In the genomic region with DNA sequence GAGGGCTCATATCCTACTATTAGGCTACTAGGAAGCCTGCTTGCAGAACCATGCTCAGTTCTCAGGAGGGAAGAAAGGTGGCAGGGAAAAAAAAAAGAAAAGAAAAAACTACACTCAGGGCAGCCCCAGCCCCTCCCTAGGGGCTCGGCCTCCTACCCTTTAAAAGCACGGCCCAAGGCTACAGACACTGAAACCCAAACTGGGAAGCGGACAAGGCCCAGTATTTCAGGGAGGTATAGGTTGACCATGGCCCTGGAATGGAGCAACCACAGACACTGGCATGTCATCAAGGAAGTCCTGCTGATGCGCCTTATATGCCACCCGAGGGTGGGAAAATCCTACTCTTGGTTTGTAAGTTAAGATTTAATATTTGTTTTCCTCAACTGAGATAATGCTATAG, we compare ENCODE assay signal across 20 cellular contexts. TPM values are rescaled to one million over a fixed set of nuclear protein-coding genes. Genes with fewer than 3 reads are reported as not detected.
A peak's percentile ranks its signal among the peaks of the same experiment; 100 is the strongest.
DNase-seq lines count a peak whose midpoint lies in the region; ATAC-seq, FAIRE-seq and TF ChIP-seq lines count a peak whose summit lies in the region.
"Had no signal": no experiment of that assay in that cellular context is flagged by ENCODE, and none has a peak within 500 bp of the region (broad histone marks: within the 10 kb centered on the region; RNA-seq: fewer than 3 reads in every experiment).

No MANE protein-coding gene starts in this region.

- H3K4me1 Mint-ChIP-seq in T-helper 2 cell treated with Interferon-gamma antibody and Interleukin-4, amounts not matched to agents 5 μg/mL and 100 μg/mL, for 36 hours (ENCODE audit: low read depth) = peaks cover 25% of the 10 kb centered on the region

- H3K9ac ChIP-seq in H1 (replicated peaks in 1 of 4; ENCODE audit: extremely low read depth in 1 of 4, low read depth in 3 of 4, low read length in 3 of 4) (no peak overlapping the region), stomach smooth muscle (ENCODE audit: low read length in 2 of 2) (no peak overlapping the region)

- no peak overlapping the region for H4K5ac ChIP-seq in H1 (ENCODE audit: insufficient read length, low read depth, low read length)

- H3K36me3 ChIP-seq in H1 (ENCODE audit: control insufficient read depth in 2 of 4, insufficient read depth in 4 of 4, low read length in 3 of 4) = no peaks in the 10 kb centered on the region
- no peaks in the 10 kb centered on the region for H3K36me3 ChIP-seq in stomach smooth muscle (ENCODE audit: control insufficient read depth in 2 of 2, insufficient read depth in 2 of 2, low read length in 2 of 2)
- H3K36me3 ChIP-seq in A673 (ENCODE audit: insufficient read depth, low read length, poor library complexity, severe bottlenecking) = no peaks in the 10 kb centered on the region
- H3K36me3 ChIP-seq: SJCRH30 had no signal

- peak overlapping the region; percentile 6 for H3K4ac ChIP-seq in H1 (replicated peaks; ENCODE audit: insufficient read length, low read depth, low read length)

- H3K79me2 ChIP-seq in H1 (ENCODE audit: control insufficient read depth in 1 of 2, insufficient read depth in 2 of 2, low read length in 2 of 2) = peaks cover 0 to 56% of the 10 kb centered on the region in 2 experiments; a peak in 2 of 4 replicates

- no peak for TF ChIP-seq POLR2A in H1 (IDR thresholded peaks at IDR 0.05; ENCODE audit: control extremely low read depth in 1 of 2, low read depth in 2 of 2, low read length in 2 of 2)

- DNase-seq in RWPE1 (ENCODE audit: low spot score) (no peak), H1 (ENCODE audit: low read depth in 1 of 2, low spot score in 2 of 2) (no peak), islet precursor cell (peak; percentile 52), A673 (ENCODE audit: low spot score) (no peak), NCI-H82 treated with DMSO at 0.1 percent for 48 hours (lab: John Stamatoyannopoulos, UW; ENCODE audit: unreplicated experiment) (no peak)
- no peak for DNase-seq in T-helper 2 cell treated with Interferon-gamma antibody and Interleukin-4, amounts not matched to agents 5 μg/mL and 100 μg/mL, for 36 hours (ENCODE audit: low spot score)
- DNase-seq: ACHN, COR-L47, GF-D8, NCI-H187, NCI-H446, NCI-H69, OCI-M1, RPMI8226, SJCRH30 had no signal

- no peak overlapping the region for H3K4me3 ChIP-seq in H1 (ENCODE audit: extremely low read depth in 1 of 4, insufficient read depth in 2 of 4, low read depth in 3 of 4, low read length in 4 of 4)
- no peak overlapping the region for H3K4me3 ChIP-seq in stomach smooth muscle (ENCODE audit: low read length in 2 of 2)
- no peak overlapping the region for H3K4me3 ChIP-seq in A673 (ENCODE audit: low read depth, low read length, poor library complexity, severe bottlenecking)
- H3K4me3 ChIP-seq: SJCRH30 had no signal

- H4K20me1 ChIP-seq in H1 (replicated peaks in 1 of 2; ENCODE audit: control insufficient read depth in 1 of 2, insufficient read depth in 2 of 2, low read length in 2 of 2) = peaks cover 0 to 3% of the 10 kb centered on the region in 2 experiments

- H2BK20ac ChIP-seq in H1 (ENCODE audit: low read length) = no peak overlapping the region; the same call in 1 of the 2 replicates

- FAIRE-seq in H1 (lab: Jason Lieb, UNC) = no peak
- FAIRE-seq: GM12891, HTR-8/SVneo had no signal

- no peak overlapping the region for H3K4me3 Mint-ChIP-seq in T-helper 2 cell treated with Interferon-gamma antibody and Interleukin-4, amounts not matched to agents 5 μg/mL and 100 μg/mL, for 36 hours

- H2BK12ac ChIP-seq in H1 (ENCODE audit: low read depth, low read length) = no peak overlapping the region; the same call in 1 of the 2 replicates

- H3K79me1 ChIP-seq in H1 (ENCODE audit: low read depth, low read length) = peaks cover 9% of the 10 kb centered on the region; the same call in 1 of the 2 replicates

- H2BK15ac ChIP-seq in H1 (ENCODE audit: low read length) = 0 out of 2 replicates have a peak overlapping the region, but pooled peaks have one; percentile 21

- H4K91ac ChIP-seq in H1 (replicated peaks; ENCODE audit: insufficient read length, low read length) = peak overlapping the region; percentile 56

- H3K23ac ChIP-seq in H1 (ENCODE audit: insufficient read length) = no peak overlapping the region

- no peaks in the 10 kb centered on the region for H3K27me3 ChIP-seq in H1 (replicated peaks in 1 of 4; ENCODE audit: control insufficient read depth in 3 of 4, extremely low read depth in 1 of 4, insufficient read depth in 3 of 4, low read length in 3 of 4)
- H3K27me3 ChIP-seq in stomach smooth muscle (ENCODE audit: control insufficient read depth in 1 of 2, insufficient read depth in 2 of 2, low read length in 2 of 2) = no peaks in the 10 kb centered on the region
- no peaks in the 10 kb centered on the region for H3K27me3 ChIP-seq in A673 (replicated peaks; ENCODE audit: insufficient read depth, low read depth, low read length, poor library complexity)
- H3K27me3 ChIP-seq: SJCRH30 had no signal

- no TSS peak for BruUV-seq in A673 (replicated peaks; lab: Mats Ljungman, UMichigan)

- no peak overlapping the region; a peak in 1 of 4 replicates for H3K4me2 ChIP-seq in H1 (ENCODE audit: insufficient read depth in 1 of 2, low read depth in 2 of 2, low read length in 2 of 2)

- no peak for ATAC-seq in HG02571 (IDR thresholded peaks at IDR 0.05; ENCODE audit: unreplicated experiment)

- no peak for TF ChIP-seq EP300 in H1 (IDR thresholded peaks at IDR 0.05; ENCODE audit: borderline replicate concordance in 1 of 2, low read depth in 2 of 2, low read length in 2 of 2)

- TF ChIP-seq RAD21 in H1 (IDR thresholded peaks at IDR 0.05 in 1 of 2, conservative IDR thresholded peaks at IDR 0.05 in 1 of 2; ENCODE audit: low read depth in 2 of 2, low read length in 2 of 2) = no peak

- peaks cover 10 to 36% (median 20%) of the 10 kb centered on the region in 4 experiments for H3K4me1 ChIP-seq in H1 (replicated peaks in 1 of 4; ENCODE audit: control insufficient read depth in 3 of 4, insufficient read depth in 4 of 4, low read length in 3 of 4)
- H3K4me1 ChIP-seq in stomach smooth muscle (ENCODE audit: control insufficient read depth, insufficient read depth, low read length) = peaks cover 56% of the 10 kb centered on the region
- H3K4me1 ChIP-seq in A673 (ENCODE audit: insufficient read depth, low read length, poor library complexity, severe bottlenecking) = peaks cover 43% of the 10 kb centered on the region
- H3K4me1 ChIP-seq: SJCRH30 had no signal

- H3K23me2 ChIP-seq in H1 (ENCODE audit: low read depth, low read length) = peaks cover 2% of the 10 kb centered on the region; the same call in 1 of the 2 replicates

- H2BK120ac ChIP-seq in H1 (replicated peaks; ENCODE audit: low read depth, low read length) = no peak overlapping the region

- CTCF ChIA-PET in RWPE1 (lab: Yijun Ruan, JAX) = no interaction called here
- CTCF ChIA-PET in H1 (lab: Charles Lee; ENCODE audit: partially characterized antibody) = interaction anchor here (0.5 to 17.9 kb wide), 5 partner anchors 13 to 171 kb away, joined by 3 to 169 read pairs (median 3); no protein-coding TSS in a partner anchor
- CTCF ChIA-PET in A673 (lab: Charles Lee) = no interaction called here

- 95% methylated on average over 5 of the region's 5 CpGs; no CpG with 5 or more reads in 1 of the 2 experiments for whole genome bisulfite sequencing in H1 (ENCODE audit: extremely low coverage in 1 of 2, insufficient coverage in 1 of 2, insufficient read length in 1 of 2, insufficient replicate concordance in 2 of 2, low coverage in 1 of 2, low lambda C conversion rate in 2 of 2, missing lambda C conversion rate in 1 of 2), 2 experiments

- peak overlapping the region; percentile 82; the same call in 1 of the 2 replicates for H2AK5ac ChIP-seq in H1 (ENCODE audit: low read depth, low read length)

- H3K56ac ChIP-seq in H1 (replicated peaks; ENCODE audit: insufficient read length, low read depth, low read length) = no peak overlapping the region

- H3K9me3 ChIP-seq in H1 (ENCODE audit: insufficient read depth in 2 of 2, low read depth in 1 of 2, low read length in 1 of 2) (no peaks in the 10 kb centered on the region), stomach smooth muscle (ENCODE audit: control insufficient read depth in 2 of 2, low read length in 2 of 2) (no peaks in the 10 kb centered on the region), A673 (ENCODE audit: low read depth, low read length, poor library complexity, severe bottlenecking) (no peaks in the 10 kb centered on the region)
- H3K9me3 ChIP-seq: SJCRH30 had no signal

- no peaks in the 10 kb centered on the region for H3K27me3 Mint-ChIP-seq in T-helper 2 cell treated with Interferon-gamma antibody and Interleukin-4, amounts not matched to agents 5 μg/mL and 100 μg/mL, for 36 hours (ENCODE audit: low read depth)

- no peak overlapping the region for H3K14ac ChIP-seq in H1 (ENCODE audit: insufficient read length)

- H3K9me3 Mint-ChIP-seq in T-helper 2 cell treated with Interferon-gamma antibody and Interleukin-4, amounts not matched to agents 5 μg/mL and 100 μg/mL, for 36 hours = no peaks in the 10 kb centered on the region

- intact Hi-C loops in A673 (cut with micrococcal nuclease; ENCODE audit: unreplicated experiment) = no loop called here

- no peak overlapping the region for H2AFZ ChIP-seq in H1 (ENCODE audit: low read length)

- POLR2A ChIA-PET in RWPE1 (lab: Yijun Ruan, JAX; ENCODE audit: low non-redundant PET) = no interaction called here
- POLR2A ChIA-PET in H1 (lab: Charles Lee; ENCODE audit: partially characterized antibody) = interaction anchor here (1.2 kb wide), 2 partner anchors 19 to 51 kb away, joined by 3 to 5 read pairs; partner anchors contain the start of gene DLG5
- POLR2A ChIA-PET in A673 (lab: Charles Lee; ENCODE audit: low non-redundant PET) = no interaction called here

- no peak for TF ChIP-seq CTCF in RWPE1 (conservative IDR thresholded peaks at IDR 0.05; ENCODE audit: low read depth)
- TF ChIP-seq CTCF in H1 (IDR thresholded peaks at IDR 0.05; ENCODE audit: control extremely low read depth in 1 of 3, insufficient read depth in 1 of 3, low read depth in 1 of 3, low read length in 3 of 3) = no peak
- no peak for TF ChIP-seq CTCF in A673 (conservative IDR thresholded peaks at IDR 0.05; ENCODE audit: low read depth, low read length)

- H3K36me3 Mint-ChIP-seq in T-helper 2 cell treated with Interferon-gamma antibody and Interleukin-4, amounts not matched to agents 5 μg/mL and 100 μg/mL, for 36 hours (ENCODE audit: low read depth) = no peaks in the 10 kb centered on the region

- peak overlapping the region; percentile 76 for H3K27ac ChIP-seq in RWPE1
- H3K27ac ChIP-seq in H1 (ENCODE audit: low read depth, low read length) = no peak overlapping the region
- H3K27ac ChIP-seq in stomach smooth muscle (ENCODE audit: low read length) = peak overlapping the region; percentile 97
- H3K27ac ChIP-seq in A673 (ENCODE audit: low read depth, low read length, poor library complexity, severe bottlenecking) = no peak overlapping the region
- H3K27ac ChIP-seq: HL-60, SJCRH30 had no signal

- H4K8ac ChIP-seq in H1 (ENCODE audit: extremely low read depth, insufficient read depth, low read length) = no peak overlapping the region

- no peak overlapping the region for H3K18ac ChIP-seq in H1 (ENCODE audit: extremely low read depth, low read length)

- no peak overlapping the region for H3K27ac Mint-ChIP-seq in T-helper 2 cell treated with Interferon-gamma antibody and Interleukin-4, amounts not matched to agents 5 μg/mL and 100 μg/mL, for 36 hours

- peak overlapping the region; percentile 69; the same call in 1 of the 2 replicates for H2BK5ac ChIP-seq in H1 (ENCODE audit: low read depth, low read length)

RNA-seq across cellular contexts. Expression of gene DLG5, which starts 50.8 kb away (rescaled TPM):
- total RNA-seq in H1 (2021; fragmentation: NEBNext Ultra II Directional; extraction: Animal tissue kit (Norgen Biotek cat#: 25700)) = 71.4 and 71.8 TPM in 2 replicates
- 15.6 and 31.4 TPM in 2 replicates for polyA plus RNA-seq in H1 (2011; rRNA removed)
- polyA plus RNA-seq in H1 (2011; cell fraction: cytosol; rRNA removed) = 29.7 TPM
- 105 TPM for polyA plus RNA-seq in H1 (2011; cell fraction: nucleus; rRNA removed)
- polyA plus RNA-seq in H1 (2012, experiment 1 of 2) = 37.5 to 47.2 TPM (median 44.9 TPM) in 4 replicates
- polyA plus RNA-seq in H1 (2012, experiment 2 of 2) = 14.3 TPM
- 33.3 TPM for polyA plus RNA-seq in H1 (2013, experiment 1 of 2)
- polyA plus RNA-seq in H1 (2013, experiment 2 of 2) = 32.1 TPM
- polyA minus RNA-seq in H1 (2011; rRNA and poly(A)+ RNA removed) = 36.3 and 52.4 TPM in 2 replicates
- polyA minus RNA-seq in H1 (2011; cell fraction: cytosol; rRNA and poly(A)+ RNA removed) = 34.0 TPM
- polyA minus RNA-seq in H1 (2011; cell fraction: nucleus; rRNA and poly(A)+ RNA removed) = 45.7 TPM
- 44.0 and 47.6 TPM in 2 replicates for total RNA-seq in A673 (2021)

Comparison
In these comparisons a context has a peak if more than half of its experiments do, and no peak if none do; other contexts are left out.
1. H3K27ac ChIP-seq: peak in RWPE1 (single experiment) and stomach smooth muscle (single experiment); none in H1 (single experiment) and A673 (single experiment).